In the genomic region with DNA sequence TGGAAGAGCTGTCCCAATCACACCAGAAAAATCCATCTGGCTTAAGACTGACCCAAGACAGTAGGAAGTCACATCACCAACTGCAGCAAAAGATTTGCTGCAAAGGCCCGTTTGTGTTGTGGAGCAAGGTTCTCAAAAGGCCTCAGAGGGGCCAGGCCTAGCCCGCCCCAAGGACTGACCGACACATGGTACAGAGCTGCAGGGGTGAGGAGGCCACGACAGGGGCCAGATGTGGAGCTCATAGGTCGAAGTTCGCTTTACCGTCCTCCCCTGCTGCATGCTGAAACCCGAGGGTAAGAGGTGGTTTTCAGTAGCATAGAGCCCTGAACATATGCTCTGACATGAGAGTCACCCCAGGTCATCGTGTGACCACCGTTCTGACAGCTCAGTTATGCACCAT, we compare ENCODE assay signal across 27 cellular contexts. TPM values are rescaled to one million over a fixed set of nuclear protein-coding genes. Genes with fewer than 3 reads are reported as not detected.
"Had no signal": no experiment of that assay in that cellular context is flagged by ENCODE, and none has a peak within 500 bp of the region (broad histone marks: within the 10 kb centered on the region; RNA-seq: fewer than 3 reads in every experiment).

No MANE protein-coding gene starts in this region.

- H3K27me3 ChIP-seq: ascending aorta, brain microvascular endothelial cell, colonic mucosa, foreskin keratinocyte, gastrocnemius medialis, heart left ventricle had no signal

- H3K27me3 Mint-ChIP-seq: activated CD4-positive, alpha-beta T cell treated with anti-CD3 and anti-CD28 coated beads for 36 hours had no signal

- H3K36me3 ChIP-seq: ascending aorta, brain microvascular endothelial cell, colonic mucosa had no signal

- DNase-seq: activated CD4-positive, alpha-beta memory T cell treated with anti-CD3 and anti-CD28 coated beads, Interleukin-2, amount 10 ng/mL, durations not matched to agents 7 days and 5 days; activated CD4-positive, alpha-beta T cell treated with anti-CD3 and anti-CD28 coated beads for 36 hours; activated CD4-positive, alpha-beta T cell treated with anti-CD3 and anti-CD28 coated beads, Interleukin-2, amount 50 U/mL, for 4 hours; activated CD4-positive, CD25-positive, alpha-beta regulatory T cell; activated CD4-positive, CD25-positive, alpha-beta regulatory T cell treated with anti-CD3 and anti-CD28 coated beads, Interleukin-2, amount 50 U/mL, for 72 hours; activated CD8-positive, alpha-beta memory T cell treated with anti-CD3 and anti-CD28 coated beads, Interleukin-2, amount 50 U/mL, for 48 hours; activated gamma-delta T cell; activated naive CD4-positive, alpha-beta T cell; activated naive CD4-positive, alpha-beta T cell treated with anti-CD3 and anti-CD28 coated beads, Interleukin-2, amount 10 ng/mL, durations not matched to agents 7 days and 5 days; activated naive CD8-positive, alpha-beta T cell treated with anti-CD3 and anti-CD28 coated beads, Interleukin-2, amount 10 ng/mL, durations not matched to agents 7 days and 5 days; activated T-cell treated with anti-CD3 and anti-CD28 coated beads for 4 hours; activated T-cell treated with anti-CD3 and anti-CD28 coated beads, Interleukin-2, amount 50 U/mL, for 24 hours; activated T-cell treated with anti-CD3 and anti-CD28 coated beads, Interleukin-2, amount 50 U/mL, for 72 hours; brain microvascular endothelial cell; cerebellar nuclear complex; colonic mucosa; effector CD8-positive, alpha-beta T cell; foreskin keratinocyte; gastrocnemius medialis; glutamatergic neuron; heart left ventricle; T-helper 2 cell had no signal

- H3K27ac Mint-ChIP-seq: activated CD4-positive, alpha-beta memory T cell treated with anti-CD3 and anti-CD28 coated beads, Interleukin-2, amount 10 ng/mL, durations not matched to agents 7 days and 5 days; activated CD4-positive, alpha-beta T cell treated with anti-CD3 and anti-CD28 coated beads for 36 hours; activated CD4-positive, alpha-beta T cell treated with anti-CD3 and anti-CD28 coated beads, Interleukin-2, amount 10 ng/mL, durations not matched to agents 24 days and 14 days; activated naive CD4-positive, alpha-beta T cell treated with anti-CD3 and anti-CD28 coated beads, Interleukin-2, amount 10 ng/mL, durations not matched to agents 7 days and 5 days; activated naive CD8-positive, alpha-beta T cell treated with anti-CD3 and anti-CD28 coated beads, Interleukin-2, amount 10 ng/mL, durations not matched to agents 7 days and 5 days; activated T-cell treated with anti-CD3 and anti-CD28 coated beads, Interleukin-2, amount 50 U/mL, for 24 hours; activated T-cell treated with anti-CD3 and anti-CD28 coated beads, Interleukin-2, amount 50 U/mL, for 72 hours had no signal

- H3K4me1 Mint-ChIP-seq: activated CD4-positive, alpha-beta memory T cell treated with anti-CD3 and anti-CD28 coated beads, Interleukin-2, amount 10 ng/mL, durations not matched to agents 7 days and 5 days; activated CD4-positive, alpha-beta T cell treated with anti-CD3 and anti-CD28 coated beads for 36 hours; activated CD4-positive, alpha-beta T cell treated with anti-CD3 and anti-CD28 coated beads, Interleukin-2, amount 10 ng/mL, durations not matched to agents 24 days and 14 days; activated naive CD4-positive, alpha-beta T cell treated with anti-CD3 and anti-CD28 coated beads, Interleukin-2, amount 10 ng/mL, durations not matched to agents 7 days and 5 days; activated naive CD8-positive, alpha-beta T cell treated with anti-CD3 and anti-CD28 coated beads, Interleukin-2, amount 10 ng/mL, durations not matched to agents 7 days and 5 days had no signal

- H3K9me3 ChIP-seq: ascending aorta, colonic mucosa, gastrocnemius medialis, heart left ventricle had no signal

- H3K4me1 ChIP-seq: ascending aorta, colonic mucosa, foreskin keratinocyte, gastrocnemius medialis, heart left ventricle had no signal

- H3K36me3 Mint-ChIP-seq: activated naive CD4-positive, alpha-beta T cell treated with anti-CD3 and anti-CD28 coated beads, Interleukin-2, amount 10 ng/mL, durations not matched to agents 7 days and 5 days; activated naive CD4-positive, alpha-beta T cell treated with anti-CD3 and anti-CD28 coated beads, Interleukin-2, amount 50 U/mL, for 72 hours; activated naive CD8-positive, alpha-beta T cell treated with anti-CD3 and anti-CD28 coated beads, Interleukin-2, amount 10 ng/mL, durations not matched to agents 7 days and 5 days had no signal

- H3K4me3 ChIP-seq: ascending aorta, colonic mucosa, gastrocnemius medialis, heart left ventricle had no signal

- H3K9me3 Mint-ChIP-seq: activated CD4-positive, alpha-beta memory T cell treated with anti-CD3 and anti-CD28 coated beads, Interleukin-2, amount 10 ng/mL, durations not matched to agents 7 days and 5 days; activated CD4-positive, alpha-beta T cell treated with anti-CD3 and anti-CD28 coated beads, Interleukin-2, amount 10 ng/mL, durations not matched to agents 24 days and 14 days; activated naive CD4-positive, alpha-beta T cell treated with anti-CD3 and anti-CD28 coated beads, Interleukin-2, amount 10 ng/mL, durations not matched to agents 7 days and 5 days; activated naive CD4-positive, alpha-beta T cell treated with anti-CD3 and anti-CD28 coated beads, Interleukin-2, amount 50 U/mL, for 72 hours; activated T-cell treated with anti-CD3 and anti-CD28 coated beads, Interleukin-2, amount 50 U/mL, for 24 hours had no signal

- ATAC-seq: activated CD4-positive, alpha-beta T cell treated with anti-CD3 and anti-CD28 coated beads for 36 hours; activated naive CD4-positive, alpha-beta T cell treated with anti-CD3 and anti-CD28 coated beads, Interleukin-2, amount 50 U/mL, for 72 hours; activated T-cell treated with anti-CD3 and anti-CD28 coated beads, Interleukin-2, amount 50 U/mL, for 72 hours; esophagus mucosa; foreskin keratinocyte; gastrocnemius medialis; heart left ventricle had no signal

- H3K4me3 Mint-ChIP-seq: activated CD4-positive, alpha-beta memory T cell treated with anti-CD3 and anti-CD28 coated beads, Interleukin-2, amount 10 ng/mL, durations not matched to agents 7 days and 5 days; activated CD4-positive, alpha-beta T cell treated with anti-CD3 and anti-CD28 coated beads for 36 hours; activated CD4-positive, alpha-beta T cell treated with anti-CD3 and anti-CD28 coated beads, Interleukin-2, amount 10 ng/mL, durations not matched to agents 24 days and 14 days; activated naive CD4-positive, alpha-beta T cell treated with anti-CD3 and anti-CD28 coated beads, Interleukin-2, amount 10 ng/mL, durations not matched to agents 7 days and 5 days; activated naive CD8-positive, alpha-beta T cell treated with anti-CD3 and anti-CD28 coated beads, Interleukin-2, amount 10 ng/mL, durations not matched to agents 7 days and 5 days; activated T-cell treated with anti-CD3 and anti-CD28 coated beads, Interleukin-2, amount 50 U/mL, for 24 hours; activated T-cell treated with anti-CD3 and anti-CD28 coated beads, Interleukin-2, amount 50 U/mL, for 72 hours had no signal

- H3K27ac ChIP-seq: ascending aorta, brain microvascular endothelial cell, colonic mucosa, foreskin keratinocyte, gastrocnemius medialis, heart left ventricle had no signal

RNA-seq across cellular contexts. Expression of a gene that starts 35.5 kb away (rescaled TPM):
- total RNA-seq: activated CD4-positive, alpha-beta memory T cell treated with anti-CD3 and anti-CD28 coated beads, Interleukin-2, amount 10 ng/mL, durations not matched to agents 7 days and 5 days; activated CD4-positive, alpha-beta T cell treated with anti-CD3 and anti-CD28 coated beads for 36 hours; activated CD4-positive, alpha-beta T cell treated with anti-CD3 and anti-CD28 coated beads, Interleukin-2, amount 10 ng/mL, durations not matched to agents 24 days and 14 days; activated naive CD4-positive, alpha-beta T cell treated with anti-CD3 and anti-CD28 coated beads, Interleukin-2, amount 50 U/mL, for 72 hours; activated T-cell treated with anti-CD3 and anti-CD28 coated beads, Interleukin-2, amount 50 U/mL, for 72 hours; T-helper 1 cell treated with Interleukin-12 subunit alpha and Interleukin-12 subunit beta and Interleukin-4 antibody, amounts not matched to agents 30 ng/mL and 1 ng/mL, for 36 hours had no signal
